Comparison of ENCODE assay signal across 10 cellular contexts in genomic region chr6:96015791-96016776, GRCh38. TPM values are rescaled to one million over a fixed set of nuclear protein-coding genes. Genes with fewer than 3 reads are reported as not detected.
DNase-seq lines count a peak whose midpoint lies in the region; ATAC-seq, FAIRE-seq and TF ChIP-seq lines count a peak whose summit lies in the region.
"Had no signal": no experiment of that assay in that cellular context is flagged by ENCODE, and none has a peak within 500 bp of the region (broad histone marks: within the 10 kb centered on the region; RNA-seq: fewer than 3 reads in every experiment).

FUT9 (plus strand) TSS chr6:96015974; CDS start chr6:96203156, 187,182 bp downstream.

- no peaks in the 10 kb centered on the region for H3K36me3 ChIP-seq in breast epithelium
- no peaks in the 10 kb centered on the region for H3K36me3 ChIP-seq in mammary epithelial cell (ENCODE audit: insufficient read depth, low read length)
- H3K36me3 ChIP-seq in HepG2 (replicated peaks in 1 of 2; ENCODE audit: control insufficient read depth in 1 of 2, insufficient read depth in 2 of 2, low read length in 2 of 2) = no peaks in the 10 kb centered on the region

- ATAC-seq in WTC11 (peak; percentile 72), HepG2 (peak; percentile 96), GM21381 (IDR thresholded peaks at IDR 0.05; ENCODE audit: unreplicated experiment) (no peak)
- ATAC-seq in naive thymus-derived CD8-positive, alpha-beta T cell = no peak

- H3K27ac Mint-ChIP-seq in WTC11 = peak within 1 kb of the TSS; percentile 91
- H3K27ac Mint-ChIP-seq in activated T-cell treated with anti-CD3 and anti-CD28 coated beads, Interleukin-2, amount 50 U/mL, for 24 hours = no peak within 1 kb of the TSS
- no peak within 1 kb of the TSS for H3K27ac Mint-ChIP-seq in naive thymus-derived CD8-positive, alpha-beta T cell
- H3K27ac Mint-ChIP-seq: T-helper 1 cell treated with Interleukin-12 subunit alpha and Interleukin-12 subunit beta and Interleukin-4 antibody, amounts not matched to agents 30 μg/mL and 1 μg/mL, for 36 hours had no signal

- no peaks in the 10 kb centered on the region for H3K36me3 Mint-ChIP-seq in WTC11
- no peaks in the 10 kb centered on the region for H3K36me3 Mint-ChIP-seq in activated T-cell treated with anti-CD3 and anti-CD28 coated beads, Interleukin-2, amount 50 U/mL, for 24 hours (ENCODE audit: low read depth)
- peaks cover 0 to 5% (median 0%) of the 10 kb centered on the region in 3 donors for H3K36me3 Mint-ChIP-seq in naive thymus-derived CD8-positive, alpha-beta T cell

- peaks cover 17% of the 10 kb centered on the region for H3K27me3 Mint-ChIP-seq in WTC11 (ENCODE audit: low read depth)
- H3K27me3 Mint-ChIP-seq in activated T-cell treated with anti-CD3 and anti-CD28 coated beads, Interleukin-2, amount 50 U/mL, for 24 hours = peaks cover 33% of the 10 kb centered on the region
- H3K27me3 Mint-ChIP-seq in naive thymus-derived CD8-positive, alpha-beta T cell = peaks cover 18 to 39% (median 26%) of the 10 kb centered on the region in 5 donors

- H3K4me3 ChIP-seq in breast epithelium (peak within 1 kb of the TSS in 2 of 3 donors; percentile 48 to 58), mammary epithelial cell (replicated peaks in 1 of 3; ENCODE audit: insufficient read depth in 1 of 3, low read depth in 2 of 3, low read length in 3 of 3) (no peak within 1 kb of the TSS), HepG2 (replicated peaks in 1 of 3; ENCODE audit: insufficient read depth in 1 of 3, low read depth in 2 of 3, low read length in 3 of 3) (peak within 1 kb of the TSS in 2 of 3 experiments; percentile 33 to 52; a peak in 3 of 6 replicates)

- DNase-seq in breast epithelium (ENCODE audit: low spot score in 2 of 2) (no peak), mammary epithelial cell (no peak), WTC11 (ENCODE audit: low spot score) (peak; percentile 85), HepG2 (ENCODE audit: low spot score) (no peak), urothelium cell line (ENCODE audit: low spot score) (peak; percentile 41)
- no peak for DNase-seq in activated T-cell treated with anti-CD3 and anti-CD28 coated beads, Interleukin-2, amount 50 U/mL, for 24 hours
- DNase-seq in naive thymus-derived CD8-positive, alpha-beta T cell = no peak

- no peak within 1 kb of the TSS for H3K4me2 ChIP-seq in mammary epithelial cell (ENCODE audit: insufficient read depth, low read depth, low read length)
- H3K4me2 ChIP-seq in HepG2 (ENCODE audit: low read depth, low read length) = peak within 1 kb of the TSS; percentile 16; the same call in 1 of the 2 replicates

- in situ Hi-C loops in mammary epithelial cell (cut with MboI; ENCODE audit: low sequenced_read_pairs in 2 of 2) = no loop called here
- in situ Hi-C loops in HepG2 (cut with HindIII; ENCODE audit: extremely low pct_ligation_motif_present, low pct_unique_long_range_greater_than_20kb) = no loop called here

- intact Hi-C loops in breast epithelium (cut with DNase I; ENCODE audit: low total_unique reads) (no loop called here), mammary epithelial cell (cut with micrococcal nuclease) (no loop called here), HepG2 (cut with micrococcal nuclease; ENCODE audit: unreplicated experiment) (no loop called here)

- no peak for TF ChIP-seq EP300 in HepG2 (IDR thresholded peaks at IDR 0.05; ENCODE audit: low read depth in 2 of 2, low read length in 2 of 2)
- TF ChIP-seq EP300 in HepG2 (CRISPR knock-in tag; IDR thresholded peaks at IDR 0.05; ENCODE audit: borderline replicate concordance) = no peak

- no peak for TF ChIP-seq POLR2A in breast epithelium (IDR thresholded peaks at IDR 0.05)
- no peak for TF ChIP-seq POLR2A in HepG2 (IDR thresholded peaks at IDR 0.05; ENCODE audit: insufficient read depth in 1 of 2, low read depth in 2 of 2, low read length in 2 of 2)

- BruUV-seq in mammary epithelial cell (replicated peaks; lab: Mats Ljungman, UMichigan) = no TSS peak
- no TSS peak for BruUV-seq in HepG2 (replicated peaks; lab: Mats Ljungman, UMichigan)

- WGBS in mammary epithelial cell (ENCODE audit: low coverage, missing lambda C conversion rate) = 4% methylated on average over 25 of the region's 54 CpGs
- 4% methylated on average over 40 of the region's 54 CpGs for WGBS in HepG2 (ENCODE audit: low lambda C conversion rate)

- TF ChIP-seq CTCF in breast epithelium (IDR thresholded peaks at IDR 0.05) (no peak), mammary epithelial cell (conservative IDR thresholded peaks at IDR 0.05 in 1 of 2, IDR thresholded peaks at IDR 0.05 in 1 of 2; ENCODE audit: extremely low read depth in 1 of 2, insufficient read depth in 1 of 2, low read depth in 1 of 2, low read length in 2 of 2) (no peak), WTC11 (IDR thresholded peaks at IDR 0.05) (no peak), HepG2 (CRISPR knock-in tag; IDR thresholded peaks at IDR 0.05) (no peak; the same call in 1 of the 2 replicates)

- peaks cover 40% of the 10 kb centered on the region for H3K4me1 Mint-ChIP-seq in WTC11
- H3K4me1 Mint-ChIP-seq in activated T-cell treated with anti-CD3 and anti-CD28 coated beads, Interleukin-2, amount 50 U/mL, for 24 hours (ENCODE audit: low read depth) = no peaks in the 10 kb centered on the region
- H3K4me1 Mint-ChIP-seq in naive thymus-derived CD8-positive, alpha-beta T cell = peaks cover 0 to 6% (median 2%) of the 10 kb centered on the region in 4 donors
- H3K4me1 Mint-ChIP-seq: central memory CD8-positive, alpha-beta T cell had no signal

- CTCF ChIA-PET in mammary epithelial cell (lab: Charles Lee; ENCODE audit: low non-redundant PET) (no interaction called here), WTC11 (lab: Charles Lee) (interaction anchor here (0.5 to 1.9 kb wide), 14 partner anchors 9 to 1044 kb away, joined by 3 to 12 read pairs (median 4); no protein-coding TSS in a partner anchor), HepG2 (lab: Yijun Ruan, JAX; ENCODE audit: low intra/inter-chr PET ratio, low total read pairs) (no interaction called here)

- FAIRE-seq in HepG2 (lab: Jason Lieb, UNC) (no peak), urothelium cell line (lab: Jason Lieb, UNC) (no peak)

- dilution Hi-C loops in mammary epithelial cell (cut with HindIII; ENCODE audit: low sequenced_read_pairs) = no loop called here

- H4K20me1 ChIP-seq in mammary epithelial cell (ENCODE audit: insufficient read depth, low read length) = no peaks in the 10 kb centered on the region
- no peaks in the 10 kb centered on the region for H4K20me1 ChIP-seq in HepG2 (ENCODE audit: insufficient read depth, low read length)

- H3K4me3 Mint-ChIP-seq in WTC11 = peak within 1 kb of the TSS; percentile 99
- H3K4me3 Mint-ChIP-seq in activated T-cell treated with anti-CD3 and anti-CD28 coated beads, Interleukin-2, amount 50 U/mL, for 24 hours = no peak within 1 kb of the TSS
- H3K4me3 Mint-ChIP-seq in naive thymus-derived CD8-positive, alpha-beta T cell = peak within 1 kb of the TSS in 1 of 10 donors; percentile 6
- H3K4me3 Mint-ChIP-seq: central memory CD8-positive, alpha-beta T cell; T-helper 1 cell treated with Interleukin-12 subunit alpha and Interleukin-12 subunit beta and Interleukin-4 antibody, amounts not matched to agents 30 μg/mL and 1 μg/mL, for 36 hours had no signal

- H2AFZ ChIP-seq in mammary epithelial cell (ENCODE audit: low read depth, low read length) (no peak within 1 kb of the TSS), HepG2 (ENCODE audit: low read length) (no peak within 1 kb of the TSS)

- H3K4me1 ChIP-seq in breast epithelium = no peaks in the 10 kb centered on the region
- no peaks in the 10 kb centered on the region for H3K4me1 ChIP-seq in mammary epithelial cell (ENCODE audit: insufficient read depth, low read length)
- no peaks in the 10 kb centered on the region; the same call in 1 of the 2 replicates for H3K4me1 ChIP-seq in HepG2 (ENCODE audit: insufficient read depth, low read length)

- POLR2A ChIA-PET in WTC11 (lab: Charles Lee) = interaction anchor here (0.6 to 1.0 kb wide), 6 partner anchors 10 to 215 kb away, joined by 3 to 5 read pairs (median 3); no protein-coding TSS in a partner anchor
- POLR2A ChIA-PET in HepG2 (lab: Yijun Ruan, JAX) = no interaction called here
- POLR2A ChIA-PET in naive thymus-derived CD8-positive, alpha-beta T cell (lab: Charles Lee) = no interaction called here

- H3K27ac ChIP-seq in breast epithelium = no peak within 1 kb of the TSS
- H3K27ac ChIP-seq in mammary epithelial cell (ENCODE audit: insufficient read depth, low read depth, low read length) = no peak within 1 kb of the TSS
- H3K27ac ChIP-seq in HepG2 (ENCODE audit: extremely low read length, insufficient read depth, low read length) = no peak within 1 kb of the TSS

- H3K9ac ChIP-seq in mammary epithelial cell (ENCODE audit: insufficient read depth, low read length) (no peak within 1 kb of the TSS), HepG2 (ENCODE audit: insufficient read depth, low read depth, low read length) (no peak within 1 kb of the TSS)

- no peaks in the 10 kb centered on the region for H3K9me3 Mint-ChIP-seq in WTC11
- no peaks in the 10 kb centered on the region for H3K9me3 Mint-ChIP-seq in activated T-cell treated with anti-CD3 and anti-CD28 coated beads, Interleukin-2, amount 50 U/mL, for 24 hours
- peaks cover 0 to 7% (median 0%) of the 10 kb centered on the region in 9 donors for H3K9me3 Mint-ChIP-seq in naive thymus-derived CD8-positive, alpha-beta T cell
- H3K9me3 Mint-ChIP-seq: central memory CD8-positive, alpha-beta T cell; T-helper 1 cell treated with Interleukin-12 subunit alpha and Interleukin-12 subunit beta and Interleukin-4 antibody, amounts not matched to agents 30 μg/mL and 1 μg/mL, for 36 hours had no signal

- peaks cover 0 to 18% of the 10 kb centered on the region in 2 donors for H3K27me3 ChIP-seq in breast epithelium
- H3K27me3 ChIP-seq in mammary epithelial cell (ENCODE audit: insufficient read depth, low read length) = peaks cover 22% of the 10 kb centered on the region
- peaks cover 3 to 28% of the 10 kb centered on the region in 2 experiments; a peak in 3 of 5 replicates for H3K27me3 ChIP-seq in HepG2 (ENCODE audit: control insufficient read depth in 1 of 2, insufficient read depth in 2 of 2, low read length in 2 of 2)

- H3K79me2 ChIP-seq in mammary epithelial cell (ENCODE audit: insufficient read depth, low read length) (no peaks in the 10 kb centered on the region), HepG2 (ENCODE audit: insufficient read depth, low read length) (no peaks in the 10 kb centered on the region)

- TF ChIP-seq RAD21 in HepG2 (CRISPR knock-in tag; IDR thresholded peaks at IDR 0.05) = no peak

- H3K9me3 ChIP-seq in breast epithelium (no peaks in the 10 kb centered on the region), mammary epithelial cell (replicated peaks; ENCODE audit: insufficient read depth, low read length) (no peaks in the 10 kb centered on the region), HepG2 (ENCODE audit: low read length) (no peaks in the 10 kb centered on the region)

RNA-seq across cellular contexts. Expression of gene FUT9, which starts in this region (rescaled TPM):
- total RNA-seq in breast epithelium (1 to 10 TPM in 2 of 3 donors, not detected in 1; 1.3 to 2.8 TPM), mammary epithelial cell (under 1 TPM in 1 of 2 donors, not detected in 1; under 0.01 TPM), WTC11 (2021) (3.5 to 3.9 TPM (median 3.6 TPM) in 3 replicates), HepG2 (2016; rRNA removed; fragmentation: Illumina TruSeq; extraction: Trizol) (not detected in 2 replicates)
- polyA plus RNA-seq in mammary epithelial cell (not detected), HepG2 (2011; rRNA removed) (under 0.01 and 0.01 TPM in 2 replicates)
- not detected for polyA minus RNA-seq in mammary epithelial cell
- total RNA-seq in HepG2 (2016; cell fraction: cytosol; rRNA removed; fragmentation: Illumina TruSeq; extraction: Trizol; ENCODE audit: low read depth) = not detected in 2 replicates
- not detected in 2 replicates for total RNA-seq in HepG2 (2016; cell fraction: insoluble cytoplasmic fraction; rRNA removed; fragmentation: Illumina TruSeq; extraction: Trizol)
- not detected in 2 replicates for total RNA-seq in HepG2 (2016; cell fraction: membrane; rRNA removed; fragmentation: Illumina TruSeq; extraction: Trizol)
- total RNA-seq in HepG2 (2016; cell fraction: nucleus; rRNA removed; fragmentation: Illumina TruSeq; extraction: Trizol) = not detected in 2 replicates
- polyA plus RNA-seq in HepG2 (2011; cell fraction: cytosol; rRNA removed) = not detected in 2 replicates
- polyA plus RNA-seq in HepG2 (2011; cell fraction: nucleus; rRNA removed) = 0.05 TPM in 1 of 2 replicates, not detected in the other
- 0.01 and 0.03 TPM in 2 replicates for polyA plus RNA-seq in HepG2 (2012)
- polyA plus RNA-seq in HepG2 (2016; cell fraction: cytosol; fragmentation: Illumina TruSeq; extraction: Trizol; ENCODE audit: low read depth) = not detected in 2 replicates
- polyA plus RNA-seq in HepG2 (2016; cell fraction: insoluble cytoplasmic fraction; fragmentation: Illumina TruSeq; extraction: Trizol; ENCODE audit: low read depth) = not detected in 2 replicates
- polyA plus RNA-seq in HepG2 (2016; cell fraction: membrane; fragmentation: Illumina TruSeq; extraction: Trizol; ENCODE audit: low read depth) = not detected in 2 replicates
- polyA plus RNA-seq in HepG2 (2016; cell fraction: nucleus; fragmentation: Illumina TruSeq; extraction: Trizol; ENCODE audit: insufficient read depth, low read depth) = not detected in 2 replicates
- polyA minus RNA-seq in HepG2 (2011; rRNA and poly(A)+ RNA removed; ENCODE audit: low replicate concordance) = not detected in 2 replicates
- not detected in 2 replicates for polyA minus RNA-seq in HepG2 (2011; cell fraction: cytosol; rRNA and poly(A)+ RNA removed)
- polyA minus RNA-seq in HepG2 (2011; cell fraction: nucleus; rRNA and poly(A)+ RNA removed) = under 0.01 TPM in 2 replicates
- total RNA-seq in naive thymus-derived CD8-positive, alpha-beta T cell = not detected
- not detected for polyA plus RNA-seq in naive thymus-derived CD8-positive, alpha-beta T cell

Comparison
In these comparisons a context has a peak if more than half of its experiments do, and no peak if none do; other contexts are left out.
1. H3K4me3 ChIP-seq: peak in breast epithelium (2 of 3); none in mammary epithelial cell (0 of 3).
2. Peak in ATAC-seq, H3K4me3 ChIP-seq and H3K4me2 ChIP-seq in HepG2; RNA of the gene not detected or under 1 TPM.
3. DNase-seq: peak in WTC11 (single experiment) and urothelium cell line (single experiment); none in breast epithelium (0 of 2), mammary epithelial cell (single experiment), HepG2 (single experiment), activated T-cell treated with anti-CD3 and anti-CD28 coated beads, Interleukin-2, amount 50 U/mL, for 24 hours (single experiment) and naive thymus-derived CD8-positive, alpha-beta T cell (0 of 10).